13 cellular contexts compared by ENCODE assay signal in genomic region chr10:111974325-111974724, GRCh38.
A peak's percentile ranks its signal among the peaks of the same experiment; 100 is the strongest.
DNase-seq lines count a peak whose midpoint lies in the region; TF ChIP-seq lines count a peak whose summit lies in the region.
"Had no signal": no experiment of that assay in that cellular context is flagged by ENCODE, and none has a peak within 500 bp of the region (broad histone marks: within the 10 kb centered on the region; RNA-seq: fewer than 3 reads in every experiment).

No MANE protein-coding gene starts in this region.

- POLR2A ChIA-PET in SK-N-SH (lab: Yijun Ruan, JAX), result no interaction called here

- no peak overlapping the region for H3K4me2 ChIP-seq in SK-N-SH
- H3K4me2 ChIP-seq: A549 had no signal

- no peaks in the 10 kb centered on the region for H3K36me3 ChIP-seq in SK-N-SH (replicated peaks in 1 of 2; ENCODE audit: control insufficient read depth in 1 of 2, insufficient read depth in 2 of 2, low read length in 1 of 2)
- H3K36me3 ChIP-seq: BE2C had no signal

- H3K9ac ChIP-seq in SK-N-SH, result no peak overlapping the region

- H3K27ac ChIP-seq in epithelial cell of prostate (peak overlapping the region; percentile 48), SK-N-SH (ENCODE audit: low read depth in 2 of 2, low read length in 1 of 2) (no peak overlapping the region)
- H3K27ac ChIP-seq: A549, C4-2B, HL-60 had no signal

- H3K4me3 ChIP-seq in LNCaP clone FGC (ENCODE audit: low read depth, low read length), result no peak overlapping the region
- H3K4me3 ChIP-seq in SK-N-SH (ENCODE audit: low read depth in 2 of 2, low read length in 1 of 2), result no peak overlapping the region
- H3K4me3 ChIP-seq: A549 had no signal

- H3K4me1 ChIP-seq in SK-N-SH (ENCODE audit: control insufficient read depth in 1 of 2, insufficient read depth in 2 of 2, low read depth in 1 of 2, low read length in 1 of 2), result no peaks in the 10 kb centered on the region
- H3K4me1 ChIP-seq: A549, BE2C had no signal

- 21% methylated on average over 4 of the region's 4 CpGs for WGBS in SK-N-SH (ENCODE audit: low lambda C conversion rate)

- H3K9me2 ChIP-seq in SK-N-SH, result no peaks in the 10 kb centered on the region

- H3F3A ChIP-seq in SK-N-SH (replicated peaks; ENCODE audit: insufficient read depth), result no peaks in the 10 kb centered on the region

- no peaks in the 10 kb centered on the region for H3K79me2 ChIP-seq in SK-N-SH (ENCODE audit: insufficient read depth)

- H2AFZ ChIP-seq in SK-N-SH (ENCODE audit: low read depth), result no peak overlapping the region

- H4K20me1 ChIP-seq in SK-N-SH (ENCODE audit: insufficient read depth), result no peaks in the 10 kb centered on the region

- no peaks in the 10 kb centered on the region for H3K27me3 ChIP-seq in SK-N-SH (ENCODE audit: insufficient read depth)
- H3K27me3 ChIP-seq: BE2C had no signal

- 0 out of 2 replicates have a peak, but pooled peaks cover 6% of the 10 kb centered on the region for H3K9me3 ChIP-seq in SK-N-SH
- H3K9me3 ChIP-seq: A549, BE2C had no signal

- CTCF ChIA-PET in SK-N-SH (lab: Yijun Ruan, JAX), result no interaction called here

- DNase-seq in LNCaP clone FGC (ENCODE audit: low read depth), result peak; percentile 52
- DNase-seq in epithelial cell of prostate (ENCODE audit: low read depth, low spot score), result no peak
- DNase-seq in renal cortical epithelial cell (ENCODE audit: low read depth), result peak; percentile 24
- DNase-seq in NCI-H2196 (lab: John Stamatoyannopoulos, UW; ENCODE audit: unreplicated experiment), result no peak
- DNase-seq in activated effector memory CD4-positive, alpha-beta T cell treated with anti-CD3 and anti-CD28 coated beads, Interleukin-2, amount 50 U/mL, for 16 hours, result no peak
- DNase-seq in SK-N-SH, result no peak
- DNase-seq in OCI-M2 (lab: John Stamatoyannopoulos, UW; ENCODE audit: unreplicated experiment), result no peak
- DNase-seq: BE2C; CD4-positive, alpha-beta memory T cell; DMS153 had no signal

- TF ChIP-seq RAD21 in SK-N-SH (IDR thresholded peaks at IDR 0.05; ENCODE audit: low read length), result no peak

- TF ChIP-seq CTCF in LNCaP clone FGC (IDR thresholded peaks at IDR 0.05; ENCODE audit: control insufficient read depth, extremely low read depth, insufficient read depth), result no peak
- TF ChIP-seq CTCF in SK-N-SH (IDR thresholded peaks at IDR 0.05), result no peak

- no peak for TF ChIP-seq EP300 in SK-N-SH (IDR thresholded peaks at IDR 0.05; ENCODE audit: borderline replicate concordance in 1 of 2, low read depth in 1 of 2, low read length in 1 of 2)

TF ChIP-seq in SK-N-SH, 30 proteins besides CTCF, POLR2A, EP300 and RAD21:
- TF ChIP-seq TEAD4 (IDR thresholded peaks at IDR 0.05; ENCODE audit: borderline replicate concordance, insufficient read depth), result no peak
- no peak for TF ChIP-seq POLR2AphosphoS5 (IDR thresholded peaks at IDR 0.05; ENCODE audit: low read depth, low read length)
- TF ChIP-seq FOXJ3 (CRISPR knock-in tag; IDR thresholded peaks at IDR 0.05), result no peak
- no peak for TF ChIP-seq PBX3 (IDR thresholded peaks at IDR 0.05)
- TF ChIP-seq USF1 (IDR thresholded peaks at IDR 0.05; ENCODE audit: borderline replicate concordance, low read depth), result no peak
- TF ChIP-seq SIN3A (IDR thresholded peaks at IDR 0.05; ENCODE audit: borderline replicate concordance, low read depth, low read length), result no peak
- TF ChIP-seq NRF1 (IDR thresholded peaks at IDR 0.05; ENCODE audit: low read depth, low read length), result no peak
- no peak for TF ChIP-seq JUND (IDR thresholded peaks at IDR 0.05)
- TF ChIP-seq NFIC (IDR thresholded peaks at IDR 0.05; ENCODE audit: borderline replicate concordance), result no peak
- no peak for TF ChIP-seq MEF2A (IDR thresholded peaks at IDR 0.05; ENCODE audit: borderline replicate concordance, low read depth)
- no peak for TF ChIP-seq ZBTB33 (IDR thresholded peaks at IDR 0.05; ENCODE audit: borderline replicate concordance, low read depth)
- no peak for TF ChIP-seq RXRA (IDR thresholded peaks at IDR 0.05; ENCODE audit: borderline replicate concordance, low read depth)
- TF ChIP-seq TCF12 (IDR thresholded peaks at IDR 0.05), result no peak
- TF ChIP-seq FOXM1 (IDR thresholded peaks at IDR 0.05; ENCODE audit: low read depth), result no peak
- no peak for TF ChIP-seq USF2 (IDR thresholded peaks at IDR 0.05; ENCODE audit: borderline replicate concordance, low read depth, low read length)
- TF ChIP-seq REST (IDR thresholded peaks at IDR 0.05; ENCODE audit: low read depth, low read length), result no peak
- TF ChIP-seq FOSL2 (IDR thresholded peaks at IDR 0.05; ENCODE audit: borderline replicate concordance, low read depth), result no peak
- TF ChIP-seq RCOR1 (IDR thresholded peaks at IDR 0.05; ENCODE audit: low read length), result no peak
- TF ChIP-seq GATA2 (CRISPR knock-in tag; IDR thresholded peaks at IDR 0.05), result no peak
- TF ChIP-seq MAX (IDR thresholded peaks at IDR 0.05; ENCODE audit: low read depth), result no peak

Comparison
In these comparisons a context has a peak if more than half of its experiments do, and no peak if none do; other contexts are left out.
1. DNase-seq: peak in LNCaP clone FGC (single experiment) and renal cortical epithelial cell (single experiment); none in epithelial cell of prostate (single experiment), NCI-H2196 (single experiment), activated effector memory CD4-positive, alpha-beta T cell treated with anti-CD3 and anti-CD28 coated beads, Interleukin-2, amount 50 U/mL, for 16 hours (single experiment), SK-N-SH (single experiment) and OCI-M2 (single experiment).